21 cellular contexts compared by ENCODE assay signal in genomic region chr1:7327849-7328248, GRCh38.
"Had no signal": no experiment of that assay in that cellular context is flagged by ENCODE, and none has a peak within 500 bp of the region (broad histone marks: within the 10 kb centered on the region; RNA-seq: fewer than 3 reads in every experiment).

No MANE protein-coding gene starts in this region.

- H3K27ac ChIP-seq: KMS-11 had no signal

- ATAC-seq: HepG2, SK-N-SH treated with all-trans-retinoic acid at 6 μM for 48 hours had no signal

- DNase-seq: IMR-90, Kasumi-1, MM.1S, NCI-H1092 treated with DMSO at 0.1 percent for 48 hours, NCI-H1436, NCI-H187, NCI-H2029, NCI-H2081 treated with DMSO at 0.1 percent for 48 hours, NCI-H2171, NCI-H226, NCI-H446, NCI-H510A, NCI-H524 treated with DMSO at 0.1 percent for 48 hours, NCI-H69, NCI-H774, Right ventricle myocardium superior, RPMI8226, SIG-M5 had no signal
